1 cellular context compared by ENCODE assay signal in the genomic region with DNA sequence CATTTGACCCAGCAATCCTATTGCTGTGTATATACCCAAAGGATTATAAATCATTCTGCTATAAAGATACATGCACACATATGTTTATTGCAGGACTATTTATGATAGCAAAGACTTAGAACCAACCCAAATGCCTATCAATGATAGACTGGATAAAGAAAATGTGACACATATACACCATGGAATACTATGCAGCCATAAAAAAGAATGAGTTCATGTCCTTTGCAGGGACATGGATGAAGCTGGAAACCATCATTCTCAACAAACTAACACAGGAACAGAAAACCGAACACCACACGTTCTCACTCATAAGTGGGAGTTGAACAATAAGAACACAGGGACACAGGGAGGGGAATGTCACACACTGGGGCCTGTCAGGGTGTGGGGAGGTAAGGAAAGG.
TF ChIP-seq lines count a peak whose summit lies in the region.

No MANE protein-coding gene starts in this region.

TF ChIP-seq in K562, 482 proteins besides CTCF, POLR2A, EP300 and RAD21:
- TF ChIP-seq ZNF146 (CRISPR knock-in tag; IDR thresholded peaks at IDR 0.05; ENCODE audit: unreplicated experiment) (peak; percentile 22), KDM1A (IDR thresholded peaks at IDR 0.05) (0 out of 4 replicates have a peak, but pooled peaks of 1 of the 2 experiments have one; percentile 9)
